ENCODE assay signal across 1 cellular context in the genomic region with DNA sequence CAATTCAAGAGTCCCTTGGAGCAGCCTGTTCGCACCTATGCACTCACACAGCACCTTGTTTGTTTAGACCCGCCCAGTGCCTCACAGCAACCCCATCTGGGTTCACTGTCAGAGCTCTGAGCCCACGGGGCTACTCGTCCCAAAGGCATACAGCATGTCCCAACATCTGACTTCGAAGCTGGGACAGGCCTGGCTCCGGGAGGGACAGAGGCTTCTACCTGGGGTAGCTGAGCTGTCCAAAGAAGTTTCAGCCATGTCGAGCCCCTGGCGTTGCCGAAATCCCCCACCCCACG.
TF ChIP-seq lines count a peak whose summit lies in the region.

No MANE protein-coding gene starts in this region.

TF ChIP-seq in IMR-90, 13 proteins besides CTCF, POLR2A, EP300 and RAD21:
- TF ChIP-seq RCOR1 (IDR thresholded peaks at IDR 0.05; ENCODE audit: insufficient replicate concordance, low read length) (no peak), MAFK (IDR thresholded peaks at IDR 0.05; ENCODE audit: low read depth, low read length) (no peak), CEBPB (IDR thresholded peaks at IDR 0.05; ENCODE audit: low read depth, low read length) (no peak), BHLHE40 (IDR thresholded peaks at IDR 0.05; ENCODE audit: low read depth, low read length) (no peak), FOS (IDR thresholded peaks at IDR 0.05; ENCODE audit: low read depth, low read length) (no peak), CHD1 (IDR thresholded peaks at IDR 0.05; ENCODE audit: low read depth, low read length) (no peak), SMC3 (IDR thresholded peaks at IDR 0.05; ENCODE audit: low read depth, low read length) (no peak), NFE2L2 (IDR thresholded peaks at IDR 0.05; ENCODE audit: low read depth, low read length) (no peak), MXI1 (IDR thresholded peaks at IDR 0.05; ENCODE audit: borderline replicate concordance, low read depth, low read length) (no peak), RFX5 (IDR thresholded peaks at IDR 0.05; ENCODE audit: low read depth, low read length) (no peak)
- TF ChIP-seq, protein P1, sequence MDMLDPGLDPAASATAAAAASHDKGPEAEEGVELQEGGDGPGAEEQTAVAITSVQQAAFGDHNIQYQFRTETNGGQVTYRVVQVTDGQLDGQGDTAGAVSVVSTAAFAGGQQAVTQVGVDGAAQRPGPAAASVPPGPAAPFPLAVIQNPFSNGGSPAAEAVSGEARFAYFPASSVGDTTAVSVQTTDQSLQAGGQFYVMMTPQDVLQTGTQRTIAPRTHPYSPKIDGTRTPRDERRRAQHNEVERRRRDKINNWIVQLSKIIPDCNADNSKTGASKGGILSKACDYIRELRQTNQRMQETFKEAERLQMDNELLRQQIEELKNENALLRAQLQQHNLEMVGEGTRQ (IDR thresholded peaks at IDR 0.05; ENCODE audit: low read depth, low read length), result no peak
- TF ChIP-seq, protein P2, sequence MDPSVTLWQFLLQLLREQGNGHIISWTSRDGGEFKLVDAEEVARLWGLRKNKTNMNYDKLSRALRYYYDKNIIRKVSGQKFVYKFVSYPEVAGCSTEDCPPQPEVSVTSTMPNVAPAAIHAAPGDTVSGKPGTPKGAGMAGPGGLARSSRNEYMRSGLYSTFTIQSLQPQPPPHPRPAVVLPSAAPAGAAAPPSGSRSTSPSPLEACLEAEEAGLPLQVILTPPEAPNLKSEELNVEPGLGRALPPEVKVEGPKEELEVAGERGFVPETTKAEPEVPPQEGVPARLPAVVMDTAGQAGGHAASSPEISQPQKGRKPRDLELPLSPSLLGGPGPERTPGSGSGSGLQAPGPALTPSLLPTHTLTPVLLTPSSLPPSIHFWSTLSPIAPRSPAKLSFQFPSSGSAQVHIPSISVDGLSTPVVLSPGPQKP (IDR thresholded peaks at IDR 0.05; ENCODE audit: borderline replicate concordance, low read depth, low read length), result no peak
TF ChIP-seq in IMR-90: peak in this region for 0.
